14 cellular contexts compared by ENCODE assay signal in the genomic region with DNA sequence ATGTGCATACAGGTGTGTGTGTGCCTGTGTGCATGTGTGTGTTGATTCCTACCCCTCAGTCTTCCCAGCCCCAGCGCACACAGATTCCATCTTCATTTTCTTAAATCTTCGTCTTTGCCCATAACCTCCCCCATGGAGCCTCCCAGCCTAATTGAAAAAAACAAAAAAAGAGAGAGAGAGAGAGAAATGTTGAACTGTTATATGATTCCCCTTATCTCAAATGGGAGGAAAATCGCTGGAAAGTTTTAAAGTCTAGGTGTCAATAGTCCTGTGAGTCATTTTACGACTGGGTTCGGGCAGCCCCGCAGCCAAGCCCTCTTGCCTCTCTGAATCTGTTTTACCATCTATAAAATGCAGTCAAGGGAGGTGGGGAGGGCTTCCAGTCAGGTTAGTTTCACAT.
A peak's percentile ranks its signal among the peaks of the same experiment; 100 is the strongest.
DNase-seq lines count a peak whose midpoint lies in the region; FAIRE-seq and TF ChIP-seq lines count a peak whose summit lies in the region.
"Had no signal": no experiment of that assay in that cellular context is flagged by ENCODE, and none has a peak within 500 bp of the region (broad histone marks: within the 10 kb centered on the region; RNA-seq: fewer than 3 reads in every experiment).

No MANE protein-coding gene starts in this region.

- no peaks in the 10 kb centered on the region for H3K79me2 ChIP-seq in OCI-LY3 (ENCODE audit: low read length)

- H3K4me2 ChIP-seq in OCI-LY3 (ENCODE audit: low read length): peak overlapping the region; percentile 52

- H3K4me3 ChIP-seq in OCI-LY3 (ENCODE audit: low read length) (no peak overlapping the region), fibroblast of the aortic adventitia (ENCODE audit: low read depth, low read length) (no peak overlapping the region), small intestine (ENCODE audit: low read depth in 1 of 2, low read length in 2 of 2) (no peak overlapping the region)
- H3K4me3 ChIP-seq: sigmoid colon had no signal

- no peak overlapping the region for H3K9ac ChIP-seq in OCI-LY3 (ENCODE audit: low read length)

- peaks cover 11% of the 10 kb centered on the region for H3K4me1 ChIP-seq in OCI-LY3 (ENCODE audit: low read length)
- H3K4me1 ChIP-seq in small intestine (ENCODE audit: control insufficient read depth in 2 of 2, insufficient read depth in 1 of 2, low read depth in 1 of 2, low read length in 1 of 2): no peaks in the 10 kb centered on the region
- H3K4me1 ChIP-seq: sigmoid colon had no signal

- H3K9me3 ChIP-seq in OCI-LY3 (ENCODE audit: insufficient read depth, low read length) (no peaks in the 10 kb centered on the region), small intestine (ENCODE audit: control insufficient read depth, low read depth) (no peaks in the 10 kb centered on the region)
- H3K9me3 ChIP-seq: sigmoid colon had no signal

- no peaks in the 10 kb centered on the region for H4K20me1 ChIP-seq in OCI-LY3 (ENCODE audit: insufficient read depth, low read length)

- peak; percentile 40 for DNase-seq in H4 (ENCODE audit: low spot score)
- peak; percentile 54 for DNase-seq in fibroblast of the aortic adventitia (ENCODE audit: low read depth)
- DNase-seq in small intestine: peak; percentile 83
- no peak for DNase-seq in activated gamma-delta T cell (lab: John Stamatoyannopoulos, UW)
- no peak for DNase-seq in SIG-M5 (lab: John Stamatoyannopoulos, UW)
- DNase-seq in DMS79 (lab: John Stamatoyannopoulos, UW): no peak
- DNase-seq: activated CD8-positive, alpha-beta memory T cell treated with anti-CD3 and anti-CD28 coated beads, Interleukin-2, amount 10 ng/mL, durations not matched to agents 7 days and 5 days; activated naive CD4-positive, alpha-beta T cell treated with Interleukin-2 at 50 U/mL for 16 hours; DND-41; GOT3; NCI-H1105 treated with DMSO at 0.1 percent for 48 hours; stimulated activated CD4-positive, alpha-beta T cell treated with anti-CD3 and anti-CD28 coated beads, Interleukin-4, amount 100 ng/mL, for 4 hours had no signal

- no peak for FAIRE-seq in small intestine (lab: Jason Lieb, UNC)

- no peak overlapping the region for H2AFZ ChIP-seq in OCI-LY3 (ENCODE audit: low read depth, low read length)

- no peak for TF ChIP-seq CTCF in OCI-LY3 (IDR thresholded peaks at IDR 0.05; ENCODE audit: low read depth, low read length)
- no peak for TF ChIP-seq CTCF in fibroblast of the aortic adventitia (IDR thresholded peaks at IDR 0.05; ENCODE audit: insufficient read depth, low read length)

- H3K27me3 ChIP-seq in OCI-LY3 (ENCODE audit: low read depth, low read length) (no peaks in the 10 kb centered on the region), small intestine (ENCODE audit: control insufficient read depth in 2 of 2, insufficient read depth in 2 of 2, low read length in 2 of 2) (no peaks in the 10 kb centered on the region)
- H3K27me3 ChIP-seq: sigmoid colon had no signal

- H3K27ac ChIP-seq in OCI-LY3 (ENCODE audit: low read length): no peak overlapping the region
- no peak overlapping the region for H3K27ac ChIP-seq in small intestine (ENCODE audit: low read depth in 1 of 2, low read length in 1 of 2)
- H3K27ac ChIP-seq: sigmoid colon had no signal

- WGBS in small intestine, 3 donors: 12 to 54% (median 23%) methylated on average over 6 of the region's 6 CpGs

- no peaks in the 10 kb centered on the region for H3K36me3 ChIP-seq in OCI-LY3 (replicated peaks; ENCODE audit: low read depth, low read length)
- no peaks in the 10 kb centered on the region for H3K36me3 ChIP-seq in small intestine (ENCODE audit: control insufficient read depth in 2 of 2, insufficient read depth in 2 of 2, low read length in 2 of 2)
- H3K36me3 ChIP-seq: sigmoid colon had no signal

Comparison
In these comparisons a context has a peak if more than half of its experiments do, and no peak if none do; other contexts are left out.
1. DNase-seq: peak in H4 (single experiment), fibroblast of the aortic adventitia (single experiment) and small intestine (single experiment); none in activated gamma-delta T cell (single experiment), SIG-M5 (single experiment) and DMS79 (single experiment).